In the genomic region with DNA sequence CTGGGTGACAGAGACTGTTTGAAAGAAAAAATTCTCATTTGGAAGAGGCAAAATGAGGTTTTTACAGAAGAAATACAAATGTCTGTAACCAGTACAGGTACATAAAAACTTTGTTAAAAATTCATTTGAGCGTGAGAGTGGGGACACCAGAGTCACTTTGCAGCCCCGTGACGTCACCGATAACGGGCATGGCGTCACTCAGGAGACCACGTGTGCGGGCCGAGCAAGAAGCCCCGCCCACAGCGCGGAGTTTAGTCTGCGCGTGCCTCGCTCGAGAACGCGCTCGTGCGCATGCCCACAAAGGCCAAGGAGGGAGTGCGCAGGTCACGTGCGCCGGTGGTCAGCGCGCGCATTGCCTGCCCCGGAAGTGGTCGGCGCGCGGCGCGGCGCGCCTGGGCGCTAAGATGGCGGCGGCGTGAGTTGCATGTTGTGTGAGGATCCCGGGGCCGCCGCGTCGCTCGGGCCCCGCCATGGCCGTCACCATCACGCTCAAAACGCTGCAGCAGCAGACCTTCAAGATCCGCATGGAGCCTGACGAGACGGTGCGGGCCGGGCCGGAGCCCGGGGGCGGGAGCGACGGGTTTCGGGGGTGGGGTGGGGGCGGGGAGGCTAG, we compare ENCODE assay signal across 1 cellular context.
TF ChIP-seq lines count a peak whose summit lies in the region.

A gene (plus strand): TSS at position 384 of the 613 bp plus-strand sequence. CDS start 87 bp downstream, at position 471.

TF ChIP-seq in HepG2, 621 proteins besides CTCF, POLR2A, EP300 and RAD21 (continued from another document and continues in another):
- no peak for TF ChIP-seq RORA (CRISPR knock-in tag; IDR thresholded peaks at IDR 0.05)
- peak; percentile 70 for TF ChIP-seq ZNF614 (CRISPR knock-in tag; IDR thresholded peaks at IDR 0.05; ENCODE audit: borderline replicate concordance)
- peak; percentile 64 for TF ChIP-seq POLR2AphosphoS5 (IDR thresholded peaks at IDR 0.05; ENCODE audit: low read depth, low read length)
- peak; percentile 73; the same call in 1 of the 2 replicates for TF ChIP-seq ZNF205 (CRISPR knock-in tag; IDR thresholded peaks at IDR 0.05)
- TF ChIP-seq CHD4 (IDR thresholded peaks at IDR 0.05; ENCODE audit: borderline replicate concordance, low read length): peak; percentile 82; the same call in 1 of the 2 replicates
- TF ChIP-seq, protein P1, sequence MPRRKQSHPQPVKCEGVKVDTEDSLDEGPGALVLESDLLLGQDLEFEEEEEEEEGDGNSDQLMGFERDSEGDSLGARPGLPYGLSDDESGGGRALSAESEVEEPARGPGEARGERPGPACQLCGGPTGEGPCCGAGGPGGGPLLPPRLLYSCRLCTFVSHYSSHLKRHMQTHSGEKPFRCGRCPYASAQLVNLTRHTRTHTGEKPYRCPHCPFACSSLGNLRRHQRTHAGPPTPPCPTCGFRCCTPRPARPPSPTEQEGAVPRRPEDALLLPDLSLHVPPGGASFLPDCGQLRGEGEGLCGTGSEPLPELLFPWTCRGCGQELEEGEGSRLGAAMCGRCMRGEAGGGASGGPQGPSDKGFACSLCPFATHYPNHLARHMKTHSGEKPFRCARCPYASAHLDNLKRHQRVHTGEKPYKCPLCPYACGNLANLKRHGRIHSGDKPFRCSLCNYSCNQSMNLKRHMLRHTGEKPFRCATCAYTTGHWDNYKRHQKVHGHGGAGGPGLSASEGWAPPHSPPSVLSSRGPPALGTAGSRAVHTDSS (CRISPR knock-in tag; conservative IDR thresholded peaks at IDR 0.05): peak; percentile 77; the same call in 1 of the 2 replicates
- TF ChIP-seq, protein P2, sequence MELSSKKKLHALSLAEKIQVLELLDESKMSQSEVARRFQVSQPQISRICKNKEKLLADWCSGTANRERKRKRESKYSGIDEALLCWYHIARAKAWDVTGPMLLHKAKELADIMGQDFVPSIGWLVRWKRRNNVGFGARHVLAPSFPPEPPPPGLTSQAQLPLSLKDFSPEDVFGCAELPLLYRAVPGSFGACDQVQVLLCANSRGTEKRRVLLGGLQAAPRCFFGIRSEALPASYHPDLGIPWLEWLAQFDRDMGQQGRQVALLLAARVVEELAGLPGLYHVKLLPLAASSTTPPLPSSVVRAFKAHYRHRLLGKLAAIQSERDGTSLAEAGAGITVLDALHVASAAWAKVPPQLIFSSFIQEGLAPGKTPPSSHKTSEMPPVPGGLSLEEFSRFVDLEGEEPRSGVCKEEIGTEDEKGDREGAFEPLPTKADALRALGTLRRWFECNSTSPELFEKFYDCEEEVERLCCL (CRISPR knock-in tag; IDR thresholded peaks at IDR 0.05; ENCODE audit: borderline replicate concordance): 0 out of 2 replicates have a peak, but pooled peaks have one; percentile 57
- peak; percentile 86 for TF ChIP-seq GABPA (IDR thresholded peaks at IDR 0.05; ENCODE audit: low read depth, low read length)
- TF ChIP-seq GABPA (CRISPR knock-in tag; IDR thresholded peaks at IDR 0.05; ENCODE audit: low read depth): peak; percentile 85
- TF ChIP-seq ZNF543 (CRISPR knock-in tag; IDR thresholded peaks at IDR 0.05): 0 out of 2 replicates have a peak, but pooled peaks have one; percentile 43
- TF ChIP-seq XRCC5 (optimal IDR thresholded peaks at IDR 0.05; ENCODE audit: low read length): peak; percentile 15
- peak; percentile 79 for TF ChIP-seq IRF2 (CRISPR knock-in tag; IDR thresholded peaks at IDR 0.05)
- TF ChIP-seq GFI1 (CRISPR knock-in tag; IDR thresholded peaks at IDR 0.05; ENCODE audit: borderline replicate concordance): peak; percentile 8; the same call in 1 of the 2 replicates
- TF ChIP-seq MEIS2 (CRISPR knock-in tag; IDR thresholded peaks at IDR 0.05): peak; percentile 76; the same call in 1 of the 2 replicates
- TF ChIP-seq ZNF589 (CRISPR knock-in tag; conservative IDR thresholded peaks at IDR 0.05): no peak
- TF ChIP-seq ZSCAN21 (CRISPR knock-in tag; IDR thresholded peaks at IDR 0.05; ENCODE audit: borderline replicate concordance): peak; percentile 48; the same call in 1 of the 2 replicates
- TF ChIP-seq, protein P3, sequence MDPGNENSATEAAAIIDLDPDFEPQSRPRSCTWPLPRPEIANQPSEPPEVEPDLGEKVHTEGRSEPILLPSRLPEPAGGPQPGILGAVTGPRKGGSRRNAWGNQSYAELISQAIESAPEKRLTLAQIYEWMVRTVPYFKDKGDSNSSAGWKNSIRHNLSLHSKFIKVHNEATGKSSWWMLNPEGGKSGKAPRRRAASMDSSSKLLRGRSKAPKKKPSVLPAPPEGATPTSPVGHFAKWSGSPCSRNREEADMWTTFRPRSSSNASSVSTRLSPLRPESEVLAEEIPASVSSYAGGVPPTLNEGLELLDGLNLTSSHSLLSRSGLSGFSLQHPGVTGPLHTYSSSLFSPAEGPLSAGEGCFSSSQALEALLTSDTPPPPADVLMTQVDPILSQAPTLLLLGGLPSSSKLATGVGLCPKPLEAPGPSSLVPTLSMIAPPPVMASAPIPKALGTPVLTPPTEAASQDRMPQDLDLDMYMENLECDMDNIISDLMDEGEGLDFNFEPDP (CRISPR knock-in tag; conservative IDR thresholded peaks at IDR 0.05): no peak
- peak; percentile 76 for TF ChIP-seq TAF15 (IDR thresholded peaks at IDR 0.05; ENCODE audit: low read depth, low read length, poor library complexity, severe bottlenecking)
- 0 out of 2 replicates have a peak, but pooled peaks have one; percentile 17 for TF ChIP-seq KDM5B (CRISPR knock-in tag; IDR thresholded peaks at IDR 0.05; ENCODE audit: borderline replicate concordance)
- no peak; the same call in 1 of the 2 replicates for TF ChIP-seq ARNT2 (CRISPR knock-in tag; IDR thresholded peaks at IDR 0.05; ENCODE audit: low read depth)
- TF ChIP-seq AGO2 (optimal IDR thresholded peaks at IDR 0.05; ENCODE audit: low read depth, low read length): peak; percentile 98
- TF ChIP-seq, protein P4, sequence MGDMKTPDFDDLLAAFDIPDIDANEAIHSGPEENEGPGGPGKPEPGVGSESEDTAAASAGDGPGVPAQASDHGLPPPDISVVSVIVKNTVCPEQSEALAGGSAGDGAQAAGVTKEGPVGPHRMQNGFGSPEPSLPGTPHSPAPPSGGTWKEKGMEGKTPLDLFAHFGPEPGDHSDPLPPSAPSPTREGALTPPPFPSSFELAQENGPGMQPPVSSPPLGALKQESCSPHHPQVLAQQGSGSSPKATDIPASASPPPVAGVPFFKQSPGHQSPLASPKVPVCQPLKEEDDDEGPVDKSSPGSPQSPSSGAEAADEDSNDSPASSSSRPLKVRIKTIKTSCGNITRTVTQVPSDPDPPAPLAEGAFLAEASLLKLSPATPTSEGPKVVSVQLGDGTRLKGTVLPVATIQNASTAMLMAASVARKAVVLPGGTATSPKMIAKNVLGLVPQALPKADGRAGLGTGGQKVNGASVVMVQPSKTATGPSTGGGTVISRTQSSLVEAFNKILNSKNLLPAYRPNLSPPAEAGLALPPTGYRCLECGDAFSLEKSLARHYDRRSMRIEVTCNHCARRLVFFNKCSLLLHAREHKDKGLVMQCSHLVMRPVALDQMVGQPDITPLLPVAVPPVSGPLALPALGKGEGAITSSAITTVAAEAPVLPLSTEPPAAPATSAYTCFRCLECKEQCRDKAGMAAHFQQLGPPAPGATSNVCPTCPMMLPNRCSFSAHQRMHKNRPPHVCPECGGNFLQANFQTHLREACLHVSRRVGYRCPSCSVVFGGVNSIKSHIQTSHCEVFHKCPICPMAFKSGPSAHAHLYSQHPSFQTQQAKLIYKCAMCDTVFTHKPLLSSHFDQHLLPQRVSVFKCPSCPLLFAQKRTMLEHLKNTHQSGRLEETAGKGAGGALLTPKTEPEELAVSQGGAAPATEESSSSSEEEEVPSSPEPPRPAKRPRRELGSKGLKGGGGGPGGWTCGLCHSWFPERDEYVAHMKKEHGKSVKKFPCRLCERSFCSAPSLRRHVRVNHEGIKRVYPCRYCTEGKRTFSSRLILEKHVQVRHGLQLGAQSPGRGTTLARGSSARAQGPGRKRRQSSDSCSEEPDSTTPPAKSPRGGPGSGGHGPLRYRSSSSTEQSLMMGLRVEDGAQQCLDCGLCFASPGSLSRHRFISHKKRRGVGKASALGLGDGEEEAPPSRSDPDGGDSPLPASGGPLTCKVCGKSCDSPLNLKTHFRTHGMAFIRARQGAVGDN (CRISPR knock-in tag; IDR thresholded peaks at IDR 0.05): peak; percentile 93
- TF ChIP-seq ZNF607 (CRISPR knock-in tag; IDR thresholded peaks at IDR 0.05; ENCODE audit: borderline replicate concordance): peak; percentile 86
- TF ChIP-seq, protein P5, sequence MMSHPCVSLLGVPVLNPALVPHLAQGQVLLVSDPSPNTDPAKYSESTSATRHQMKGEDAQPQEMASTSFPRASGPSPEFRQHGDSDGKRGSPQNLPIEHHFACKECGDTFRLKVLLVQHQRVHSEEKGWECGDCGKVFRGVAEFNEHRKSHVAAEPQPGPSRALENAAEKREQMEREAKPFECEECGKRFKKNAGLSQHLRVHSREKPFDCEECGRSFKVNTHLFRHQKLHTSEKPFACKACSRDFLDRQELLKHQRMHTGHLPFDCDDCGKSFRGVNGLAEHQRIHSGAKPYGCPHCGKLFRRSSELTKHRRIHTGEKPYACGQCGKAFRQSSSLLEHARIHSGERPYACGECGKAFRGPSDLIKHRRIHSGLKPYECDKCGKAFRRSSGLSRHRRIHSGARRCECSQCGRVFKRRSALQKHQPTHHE (CRISPR knock-in tag; IDR thresholded peaks at IDR 0.05; ENCODE audit: borderline replicate concordance): peak; percentile 67; the same call in 1 of the 2 replicates
- TF ChIP-seq YEATS4 (CRISPR knock-in tag; IDR thresholded peaks at IDR 0.05; ENCODE audit: borderline replicate concordance): peak; percentile 96
- peak; percentile 79 for TF ChIP-seq ELF3 (CRISPR knock-in tag; IDR thresholded peaks at IDR 0.05)
- TF ChIP-seq ZNF335 (CRISPR knock-in tag; IDR thresholded peaks at IDR 0.05): no peak; the same call in none of the 2 replicates
- peak; percentile 97 for TF ChIP-seq CREM (IDR thresholded peaks at IDR 0.05)
- peak; percentile 71 for TF ChIP-seq CREM (CRISPR knock-in tag; IDR thresholded peaks at IDR 0.05)
- peak; percentile 91 for TF ChIP-seq YEATS2 (CRISPR knock-in tag; IDR thresholded peaks at IDR 0.05; ENCODE audit: borderline replicate concordance)
- TF ChIP-seq, protein P6, sequence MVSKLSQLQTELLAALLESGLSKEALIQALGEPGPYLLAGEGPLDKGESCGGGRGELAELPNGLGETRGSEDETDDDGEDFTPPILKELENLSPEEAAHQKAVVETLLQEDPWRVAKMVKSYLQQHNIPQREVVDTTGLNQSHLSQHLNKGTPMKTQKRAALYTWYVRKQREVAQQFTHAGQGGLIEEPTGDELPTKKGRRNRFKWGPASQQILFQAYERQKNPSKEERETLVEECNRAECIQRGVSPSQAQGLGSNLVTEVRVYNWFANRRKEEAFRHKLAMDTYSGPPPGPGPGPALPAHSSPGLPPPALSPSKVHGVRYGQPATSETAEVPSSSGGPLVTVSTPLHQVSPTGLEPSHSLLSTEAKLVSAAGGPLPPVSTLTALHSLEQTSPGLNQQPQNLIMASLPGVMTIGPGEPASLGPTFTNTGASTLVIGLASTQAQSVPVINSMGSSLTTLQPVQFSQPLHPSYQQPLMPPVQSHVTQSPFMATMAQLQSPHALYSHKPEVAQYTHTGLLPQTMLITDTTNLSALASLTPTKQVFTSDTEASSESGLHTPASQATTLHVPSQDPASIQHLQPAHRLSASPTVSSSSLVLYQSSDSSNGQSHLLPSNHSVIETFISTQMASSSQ (IDR thresholded peaks at IDR 0.05; ENCODE audit: low read depth): no peak
- TF ChIP-seq, protein P6 (CRISPR knock-in tag; IDR thresholded peaks at IDR 0.05; ENCODE audit: borderline replicate concordance): peak; percentile 61; the same call in 1 of the 2 replicates
- TF ChIP-seq KAT8 (CRISPR knock-in tag; IDR thresholded peaks at IDR 0.05): peak; percentile 95
- 0 out of 2 replicates have a peak, but pooled peaks have one; percentile 9 for TF ChIP-seq ONECUT2 (CRISPR knock-in tag; IDR thresholded peaks at IDR 0.05)
- TF ChIP-seq NKX3-1 (CRISPR knock-in tag; IDR thresholded peaks at IDR 0.05): peak; percentile 81
- peak; percentile 11; the same call in 1 of the 2 replicates for TF ChIP-seq NR2F2 (IDR thresholded peaks at IDR 0.05; ENCODE audit: borderline replicate concordance, low read depth)
- peak; percentile 90 for TF ChIP-seq ETV5 (CRISPR knock-in tag; IDR thresholded peaks at IDR 0.05; ENCODE audit: borderline replicate concordance)
- TF ChIP-seq, protein P7, sequence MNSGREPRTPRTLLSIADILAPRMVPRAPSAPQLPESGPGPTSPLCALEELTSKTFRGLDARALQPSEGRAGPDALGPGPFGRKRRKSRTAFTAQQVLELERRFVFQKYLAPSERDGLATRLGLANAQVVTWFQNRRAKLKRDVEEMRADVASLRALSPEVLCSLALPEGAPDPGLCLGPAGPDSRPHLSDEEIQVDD (CRISPR knock-in tag; IDR thresholded peaks at IDR 0.05; ENCODE audit: borderline replicate concordance): peak; percentile 68; the same call in 1 of the 2 replicates
- peak; percentile 99 for TF ChIP-seq MYC (CRISPR knock-in tag; IDR thresholded peaks at IDR 0.05; ENCODE audit: borderline replicate concordance)
- no peak for TF ChIP-seq LCORL (IDR thresholded peaks at IDR 0.05)
- TF ChIP-seq LCORL (CRISPR knock-in tag; IDR thresholded peaks at IDR 0.05): peak; percentile 53; the same call in 1 of the 2 replicates
- TF ChIP-seq, protein P8, sequence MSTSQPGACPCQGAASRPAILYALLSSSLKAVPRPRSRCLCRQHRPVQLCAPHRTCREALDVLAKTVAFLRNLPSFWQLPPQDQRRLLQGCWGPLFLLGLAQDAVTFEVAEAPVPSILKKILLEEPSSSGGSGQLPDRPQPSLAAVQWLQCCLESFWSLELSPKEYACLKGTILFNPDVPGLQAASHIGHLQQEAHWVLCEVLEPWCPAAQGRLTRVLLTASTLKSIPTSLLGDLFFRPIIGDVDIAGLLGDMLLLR (CRISPR knock-in tag; IDR thresholded peaks at IDR 0.05): peak; percentile 55; the same call in 1 of the 2 replicates
- peak; percentile 75 for TF ChIP-seq ISL2 (CRISPR knock-in tag; IDR thresholded peaks at IDR 0.05)
- TF ChIP-seq ATF7-NPFF (CRISPR knock-in tag; IDR thresholded peaks at IDR 0.05; ENCODE audit: low read depth): peak; percentile 76; the same call in 1 of the 2 replicates
- peak; percentile 90; the same call in 1 of the 2 replicates for TF ChIP-seq NFKB2 (CRISPR knock-in tag; IDR thresholded peaks at IDR 0.05; ENCODE audit: borderline replicate concordance)
- no peak for TF ChIP-seq TCF12 (IDR thresholded peaks at IDR 0.05)
- peak; percentile 64; the same call in 1 of the 2 replicates for TF ChIP-seq TCF12 (CRISPR knock-in tag; IDR thresholded peaks at IDR 0.05)
- TF ChIP-seq MIER3 (CRISPR knock-in tag; IDR thresholded peaks at IDR 0.05; ENCODE audit: borderline replicate concordance): peak; percentile 74; the same call in 1 of the 2 replicates
- 0 out of 2 replicates have a peak, but pooled peaks have one; percentile 35 for TF ChIP-seq MEIS1 (CRISPR knock-in tag; IDR thresholded peaks at IDR 0.05; ENCODE audit: borderline replicate concordance)
